Comparison of ENCODE assay signal across 1 cellular context in genomic region chr3:196969660-196970546, GRCh38.
TF ChIP-seq lines count a peak whose summit lies in the region.

No MANE protein-coding gene starts in this region.

TF ChIP-seq in HepG2, 621 proteins besides CTCF, POLR2A, EP300 and RAD21 (continued from another document and continues in another):
- no peak for TF ChIP-seq AHDC1 (CRISPR knock-in tag; IDR thresholded peaks at IDR 0.05; ENCODE audit: borderline replicate concordance)
- peak; percentile 81 for TF ChIP-seq TFDP2 (CRISPR knock-in tag; IDR thresholded peaks at IDR 0.05)
- TF ChIP-seq CSRNP2 (CRISPR knock-in tag; conservative IDR thresholded peaks at IDR 0.05; ENCODE audit: low read depth): no peak
- TF ChIP-seq SMARCC2 (IDR thresholded peaks at IDR 0.05): no peak
- peak; percentile 77; the same call in 1 of the 2 replicates for TF ChIP-seq ARNT2 (CRISPR knock-in tag; IDR thresholded peaks at IDR 0.05; ENCODE audit: low read depth)
- no peak for TF ChIP-seq FOSL1 (CRISPR knock-in tag; IDR thresholded peaks at IDR 0.05; ENCODE audit: borderline replicate concordance)
- no peak for TF ChIP-seq RAD51 (IDR thresholded peaks at IDR 0.05; ENCODE audit: borderline replicate concordance)
- no peak for TF ChIP-seq RFX1 (IDR thresholded peaks at IDR 0.05)
- no peak for TF ChIP-seq CEBPZ (IDR thresholded peaks at IDR 0.05; ENCODE audit: low read length)
- TF ChIP-seq GABPA (IDR thresholded peaks at IDR 0.05; ENCODE audit: low read depth, low read length): no peak
- no peak for TF ChIP-seq GABPA (CRISPR knock-in tag; IDR thresholded peaks at IDR 0.05; ENCODE audit: low read depth)
- no peak; the same call in 1 of the 2 replicates for TF ChIP-seq DMAP1 (CRISPR knock-in tag; IDR thresholded peaks at IDR 0.05)
- TF ChIP-seq ZNF589 (CRISPR knock-in tag; conservative IDR thresholded peaks at IDR 0.05): 0 out of 2 replicates have a peak, but pooled peaks have one; percentile 8
- TF ChIP-seq ZKSCAN8 (CRISPR knock-in tag; IDR thresholded peaks at IDR 0.05; ENCODE audit: borderline replicate concordance): no peak
- TF ChIP-seq FOXP1 (IDR thresholded peaks at IDR 0.05): no peak
- no peak for TF ChIP-seq FOXP1 (CRISPR knock-in tag; IDR thresholded peaks at IDR 0.05)
- no peak for TF ChIP-seq AKNA (CRISPR knock-in tag; IDR thresholded peaks at IDR 0.05; ENCODE audit: borderline replicate concordance)
- TF ChIP-seq FOXM1 (CRISPR knock-in tag; IDR thresholded peaks at IDR 0.05): 0 out of 2 replicates have a peak, but pooled peaks have one; percentile 9
- TF ChIP-seq BCL6 (CRISPR knock-in tag; IDR thresholded peaks at IDR 0.05): no peak
- no peak for TF ChIP-seq MTA3 (CRISPR knock-in tag; IDR thresholded peaks at IDR 0.05)
- no peak for TF ChIP-seq MATR3 (CRISPR knock-in tag; IDR thresholded peaks at IDR 0.05)
- no peak for TF ChIP-seq MXI1 (IDR thresholded peaks at IDR 0.05; ENCODE audit: borderline replicate concordance, low read depth, low read length)
- no peak for TF ChIP-seq KLF12 (CRISPR knock-in tag; IDR thresholded peaks at IDR 0.05; ENCODE audit: borderline replicate concordance)
- TF ChIP-seq RBM39 (IDR thresholded peaks at IDR 0.05; ENCODE audit: low read depth, low read length, poor library complexity, severe bottlenecking): peak; percentile 43
- TF ChIP-seq UBTF (CRISPR knock-in tag; IDR thresholded peaks at IDR 0.05): peak; percentile 64; the same call in 1 of the 2 replicates
- TF ChIP-seq ZNF615 (CRISPR knock-in tag; IDR thresholded peaks at IDR 0.05; ENCODE audit: borderline replicate concordance): no peak
- TF ChIP-seq ZNF547 (CRISPR knock-in tag; IDR thresholded peaks at IDR 0.05): no peak
- TF ChIP-seq MBNL3 (CRISPR knock-in tag; conservative IDR thresholded peaks at IDR 0.05): no peak
- no peak for TF ChIP-seq POLR2AphosphoS2 (IDR thresholded peaks at IDR 0.05; ENCODE audit: low read depth, low read length)
- TF ChIP-seq ZNF329 (CRISPR knock-in tag; IDR thresholded peaks at IDR 0.05; ENCODE audit: low read depth): no peak
- TF ChIP-seq ZNF709 (CRISPR knock-in tag; IDR thresholded peaks at IDR 0.05): 0 out of 2 replicates have a peak, but pooled peaks have one; percentile 58
- TF ChIP-seq TSC22D2 (CRISPR knock-in tag; IDR thresholded peaks at IDR 0.05; ENCODE audit: borderline replicate concordance): no peak
- no peak for TF ChIP-seq XRCC5 (optimal IDR thresholded peaks at IDR 0.05; ENCODE audit: low read length)
- TF ChIP-seq ZNF607 (CRISPR knock-in tag; IDR thresholded peaks at IDR 0.05; ENCODE audit: borderline replicate concordance): peak; percentile 66; the same call in 1 of the 2 replicates
- peak; percentile 51; the same call in 1 of the 2 replicates for TF ChIP-seq NKX3-1 (CRISPR knock-in tag; IDR thresholded peaks at IDR 0.05)
- TF ChIP-seq CHCHD3 (CRISPR knock-in tag; IDR thresholded peaks at IDR 0.05): no peak
- no peak for TF ChIP-seq ZNF101 (CRISPR knock-in tag; IDR thresholded peaks at IDR 0.05; ENCODE audit: borderline replicate concordance, low read depth)
- TF ChIP-seq KLF9 (CRISPR knock-in tag; IDR thresholded peaks at IDR 0.05; ENCODE audit: low read depth): no peak
